10 cellular contexts compared by ENCODE assay signal in the genomic region with DNA sequence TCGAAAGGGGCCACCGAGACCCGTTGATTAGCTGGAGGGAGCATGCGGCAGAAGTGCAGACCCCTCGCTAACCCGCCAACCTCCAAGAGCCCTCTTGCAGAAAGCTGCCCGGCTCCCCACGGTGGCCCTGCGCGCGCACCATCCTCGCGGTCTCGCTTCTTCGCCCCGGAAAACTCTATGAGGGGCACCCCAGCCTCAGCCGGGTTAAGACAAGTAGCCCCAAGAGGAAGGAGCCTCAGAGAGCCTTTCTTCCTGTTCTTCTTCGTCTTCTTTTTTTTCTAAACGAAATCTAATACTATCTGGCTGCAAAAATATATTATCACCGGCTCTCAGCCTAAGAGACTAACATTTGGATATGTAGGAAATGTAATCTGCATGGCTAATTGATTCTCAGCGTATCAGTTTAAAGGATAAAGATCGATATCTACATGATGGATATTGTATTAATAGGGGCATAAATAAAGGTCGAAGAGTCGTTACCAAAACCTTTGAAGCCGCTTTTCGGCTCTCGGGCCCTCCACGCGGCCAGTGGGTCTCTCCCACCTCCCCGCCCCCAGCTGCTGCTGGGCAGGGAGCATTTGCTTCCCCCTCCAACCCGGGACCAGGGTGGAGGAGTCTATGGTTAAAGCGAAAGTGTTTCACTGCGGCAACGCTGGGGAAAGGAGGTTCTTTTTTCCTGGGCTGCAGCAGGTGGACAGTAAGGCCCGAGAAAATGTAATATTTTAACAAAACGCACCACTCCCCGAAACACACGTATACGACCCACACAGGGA. TPM values are rescaled to one million over a fixed set of nuclear protein-coding genes. Genes with fewer than 3 reads are reported as not detected.
DNase-seq lines count a peak whose midpoint lies in the region; ATAC-seq and TF ChIP-seq lines count a peak whose summit lies in the region.
"Had no signal": no experiment of that assay in that cellular context is flagged by ENCODE, and none has a peak within 500 bp of the region (broad histone marks: within the 10 kb centered on the region; RNA-seq: fewer than 3 reads in every experiment).

No MANE protein-coding gene starts in this region.

- peak overlapping the region; percentile 89 for H3K27ac Mint-ChIP-seq in activated T-cell treated with anti-CD3 and anti-CD28 coated beads, Interleukin-2, amount 50 U/mL, for 72 hours

- peak overlapping the region; percentile 88 to 96 for H3K4me3 Mint-ChIP-seq in activated T-cell treated with anti-CD3 and anti-CD28 coated beads, Interleukin-2, amount 50 U/mL, for 72 hours

- peaks cover 97% of the 10 kb centered on the region for H3K27me3 Mint-ChIP-seq in activated T-cell treated with anti-CD3 and anti-CD28 coated beads, Interleukin-2, amount 50 U/mL, for 72 hours (ENCODE audit: low read depth)

- no peak for TF ChIP-seq POLR2A in heart left ventricle (IDR thresholded peaks at IDR 0.05)
- TF ChIP-seq POLR2A in right lobe of liver (IDR thresholded peaks at IDR 0.05) = no peak

- peaks cover 7 to 12% of the 10 kb centered on the region in 2 donors for H3K36me3 Mint-ChIP-seq in activated T-cell treated with anti-CD3 and anti-CD28 coated beads, Interleukin-2, amount 50 U/mL, for 72 hours (ENCODE audit: insufficient read depth in 2 of 2)

- 4 to 6% (median 5%) methylated on average over 32 to 39 of the region's 39 CpGs for WGBS in heart left ventricle, 4 donors
- 5% methylated on average over 35 of the region's 39 CpGs for WGBS in right lobe of liver (ENCODE audit: insufficient coverage, low coverage, low lambda C conversion rate, missing lambda C conversion rate)
- WGBS in urinary bladder = 4% methylated on average over 39 of the region's 39 CpGs

- peaks cover 2% of the 10 kb centered on the region in 2 donors for H3K9me3 Mint-ChIP-seq in activated T-cell treated with anti-CD3 and anti-CD28 coated beads, Interleukin-2, amount 50 U/mL, for 72 hours

- peaks cover 54% of the 10 kb centered on the region for H3K4me1 Mint-ChIP-seq in activated T-cell treated with anti-CD3 and anti-CD28 coated beads, Interleukin-2, amount 50 U/mL, for 72 hours (ENCODE audit: low read depth)

- H3K4me1 ChIP-seq in heart left ventricle (peaks cover 0 to 61% (median 18%) of the 10 kb centered on the region in 12 donors), right atrium auricular region (peaks cover 0 to 42% of the 10 kb centered on the region in 2 donors), right lobe of liver (peaks cover 0 to 17% (median 4%) of the 10 kb centered on the region in 4 donors), urinary bladder (ENCODE audit: insufficient read depth) (peaks cover 1% of the 10 kb centered on the region)

- H3K27ac ChIP-seq in heart left ventricle (no peak overlapping the region), right atrium auricular region (no peak overlapping the region), right lobe of liver (no peak overlapping the region), urinary bladder (ENCODE audit: low read depth) (no peak overlapping the region)
- H3K27ac ChIP-seq: brain microvascular endothelial cell had no signal

- ATAC-seq in heart left ventricle (no peak), right lobe of liver (peak; percentile 5 to 57 (median 39))
- peak in 1 of 2 donors; percentile 22 for ATAC-seq in activated T-cell treated with anti-CD3 and anti-CD28 coated beads, Interleukin-2, amount 50 U/mL, for 72 hours (replicated peaks in 1 of 2)

- no peaks in the 10 kb centered on the region for H3K36me3 ChIP-seq in heart left ventricle
- no peaks in the 10 kb centered on the region for H3K36me3 ChIP-seq in right atrium auricular region
- no peaks in the 10 kb centered on the region for H3K36me3 ChIP-seq in right lobe of liver
- H3K36me3 ChIP-seq in urinary bladder (ENCODE audit: insufficient read depth) = no peaks in the 10 kb centered on the region
- H3K36me3 ChIP-seq: brain microvascular endothelial cell had no signal

- H3K4me3 ChIP-seq in heart left ventricle (peak overlapping the region in 11 of 12 donors; percentile 31 to 65 (median 54)), right atrium auricular region (peak overlapping the region in 1 of 2 donors; percentile 51), right lobe of liver (peak overlapping the region in 2 of 3 donors; percentile 39 to 51), urinary bladder (ENCODE audit: low read depth, low read length) (peak overlapping the region; percentile 39)

- intact Hi-C loops in heart left ventricle (cut with DNase I) = loop anchor here in 4 of 10 donors (10.0 kb wide), 2 partner anchors 240 to 250 kb away; no protein-coding TSS in a partner anchor
- intact Hi-C loops in right lobe of liver (cut with DNase I) = no loop called here

- DNase-seq in heart left ventricle = peak in 1 of 5 donors; percentile 62
- DNase-seq in right atrium auricular region (ENCODE audit: low spot score) = no peak
- DNase-seq in activated T-cell treated with anti-CD3 and anti-CD28 coated beads, Interleukin-2, amount 50 U/mL, for 72 hours = no peak
- peak in 1 of 3 donors; percentile 54 for DNase-seq in right lobe of liver
- no peak for DNase-seq in central memory CD4-positive, alpha-beta T cell
- no peak for DNase-seq in hippocampal formation (lab: John Stamatoyannopoulos, UW)
- DNase-seq in GM20000 (ENCODE audit: low spot score) = no peak
- DNase-seq: brain microvascular endothelial cell, NCI-H1417 treated with DMSO at 0.1 percent for 48 hours had no signal

- H3K9me3 ChIP-seq in heart left ventricle (no peaks in the 10 kb centered on the region), right atrium auricular region (no peaks in the 10 kb centered on the region), right lobe of liver (no peaks in the 10 kb centered on the region)

- no peak for TF ChIP-seq CTCF in heart left ventricle (IDR thresholded peaks at IDR 0.05)
- TF ChIP-seq CTCF in right atrium auricular region (IDR thresholded peaks at IDR 0.05) = no peak
- TF ChIP-seq CTCF in right lobe of liver (IDR thresholded peaks at IDR 0.05) = no peak
- TF ChIP-seq CTCF in GM20000 (IDR thresholded peaks at IDR 0.05; ENCODE audit: extremely low read depth, missing control alignments) = no peak

- peaks cover 83 to 100% (median 100%) of the 10 kb centered on the region in 9 donors for H3K27me3 ChIP-seq in heart left ventricle
- peaks cover 55 to 68% of the 10 kb centered on the region in 2 donors for H3K27me3 ChIP-seq in right atrium auricular region
- H3K27me3 ChIP-seq in right lobe of liver = peaks cover 9 to 60% of the 10 kb centered on the region in 2 donors

RNA-seq across cellular contexts. Expression of gene PAX3, which starts 6.1 kb away (rescaled TPM):
- total RNA-seq in heart left ventricle = under 1 TPM in 1 of 9 donors, not detected in 8; 0.42 TPM
- not detected for polyA plus RNA-seq in heart left ventricle
- 1 to 10 TPM in 1 of 2 donors, under 1 TPM in 1; 0.24 to 1.7 TPM for total RNA-seq in right atrium auricular region
- not detected for total RNA-seq in activated T-cell treated with anti-CD3 and anti-CD28 coated beads, Interleukin-2, amount 50 U/mL, for 72 hours
- total RNA-seq in right lobe of liver = not detected
- 3.3 TPM for total RNA-seq in urinary bladder
- polyA plus RNA-seq in urinary bladder = not detected

Comparison
In these comparisons a context has a peak if more than half of its experiments do, and no peak if none do; other contexts are left out.
1. ATAC-seq: peak in right lobe of liver (4 of 4); none in heart left ventricle (0 of 4).